In the genomic region with DNA sequence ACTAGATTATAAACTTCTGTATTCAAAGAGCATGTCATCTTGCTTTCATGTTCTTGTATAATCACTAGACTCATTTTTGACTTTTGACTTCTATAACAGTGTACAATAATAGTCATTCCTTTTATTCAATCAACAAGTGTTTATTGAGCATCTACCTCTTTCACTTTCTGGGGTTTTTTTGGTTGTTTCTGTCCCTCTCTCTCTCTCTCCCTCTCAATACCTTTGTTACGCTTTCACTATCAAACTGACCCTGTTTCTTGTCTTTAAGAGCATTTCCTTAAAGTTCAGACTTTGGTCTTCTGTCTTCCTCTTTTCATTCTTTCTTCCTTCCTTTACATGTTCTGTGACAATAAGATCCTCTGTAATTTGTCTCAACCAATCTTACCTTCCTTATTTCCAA, we compare ENCODE assay signal across 23 cellular contexts. TPM values are rescaled to one million over a fixed set of nuclear protein-coding genes. Genes with fewer than 3 reads are reported as not detected.
A peak's percentile ranks its signal among the peaks of the same experiment; 100 is the strongest.
DNase-seq lines count a peak whose midpoint lies in the region; ATAC-seq, FAIRE-seq and TF ChIP-seq lines count a peak whose summit lies in the region.
"Had no signal": no experiment of that assay in that cellular context is flagged by ENCODE, and none has a peak within 500 bp of the region (broad histone marks: within the 10 kb centered on the region; RNA-seq: fewer than 3 reads in every experiment).

No MANE protein-coding gene starts in this region.

- no peak for TF ChIP-seq RAD21 in GM12878 (IDR thresholded peaks at IDR 0.05; ENCODE audit: insufficient read depth, low read depth, low read length)

- TF ChIP-seq CTCF in GM12864 (IDR thresholded peaks at IDR 0.05; ENCODE audit: low read depth, low read length, missing control alignments) (no peak), GM20000 (IDR thresholded peaks at IDR 0.05; ENCODE audit: extremely low read depth, missing control alignments) (no peak), GM12878 (IDR thresholded peaks at IDR 0.05 in 2 of 3, conservative IDR thresholded peaks at IDR 0.05 in 1 of 3; ENCODE audit: control insufficient read depth in 2 of 3, extremely low read depth in 1 of 3, insufficient read depth in 1 of 3, low read depth in 3 of 3, low read length in 3 of 3) (no peak)

- no peak overlapping the region for H3K4me3 ChIP-seq in GM12864 (ENCODE audit: low read depth, low read length)
- no peak overlapping the region for H3K4me3 ChIP-seq in GM12878
- H3K4me3 ChIP-seq: GM23338 had no signal

- no peaks in the 10 kb centered on the region for H3K27me3 ChIP-seq in GM12878 (replicated peaks in 1 of 2; ENCODE audit: control insufficient read depth in 2 of 2, insufficient read depth in 2 of 2, low read length in 1 of 2)

- H4K20me1 ChIP-seq in GM12878 (ENCODE audit: control insufficient read depth, insufficient read depth), result no peaks in the 10 kb centered on the region

- in situ Hi-C loops in GM12878 (cut with MboI), result no loop called here

- no peaks in the 10 kb centered on the region for H3K4me1 ChIP-seq in GM12878 (ENCODE audit: control insufficient read depth, insufficient read depth, low read length)

- RAD21 ChIA-PET in GM12878 (lab: Charles Lee; ENCODE audit: unreplicated experiment), result no interaction called here

- no peak for TF ChIP-seq EP300 in GM12878 (IDR thresholded peaks at IDR 0.05; ENCODE audit: borderline replicate concordance in 1 of 2, control insufficient read depth in 1 of 2, low read depth in 2 of 2, low read length in 2 of 2)

- SMC1A ChIA-PET in GM12878 (lab: Charles Lee; ENCODE audit: uncharacterized antibody, unreplicated experiment), result no interaction called here

- 0% methylated on average over 1 of the region's 1 CpG for WGBS in GM12878 (ENCODE audit: insufficient coverage, insufficient replicate concordance, low lambda C conversion rate, missing lambda C conversion rate)

- H3K36me3 ChIP-seq in GM12878 (ENCODE audit: control insufficient read depth in 2 of 2, insufficient read depth in 2 of 2, low read length in 1 of 2), result no peaks in the 10 kb centered on the region

- no peak for TF ChIP-seq POLR2A in GM12878 (IDR thresholded peaks at IDR 0.05; ENCODE audit: low read depth, low read length)
- TF ChIP-seq POLR2A in erythroblast (IDR thresholded peaks at IDR 0.05; ENCODE audit: low read length), result no peak

- no peak overlapping the region for H3K9ac ChIP-seq in GM12878 (ENCODE audit: control insufficient read depth, insufficient read depth, low read length)

- intact Hi-C loops in GM12878 (cut with micrococcal nuclease; ENCODE audit: unreplicated experiment), result no loop called here

- no peaks in the 10 kb centered on the region for H3K79me2 ChIP-seq in GM12878 (ENCODE audit: control insufficient read depth, insufficient read depth, low read length)

- ATAC-seq in GM12878 (peak; percentile 39; the same call in 2 of the 3 replicates), HG02884 (IDR thresholded peaks at IDR 0.05; ENCODE audit: unreplicated experiment) (no peak)
- ATAC-seq: activated T-helper 17 cell treated with anti-CD3 and anti-CD28 coated beads, Interleukin-2, amount 50 U/mL, for 72 hours; GM23338; sciatic nerve; SK-N-SH treated with all-trans-retinoic acid at 6 μM for 48 hours had no signal

- no peak for FAIRE-seq in GM12878 (lab: Jason Lieb, UNC)
- FAIRE-seq: astrocyte had no signal

- H3K27ac ChIP-seq in GM12878 (ENCODE audit: control insufficient read depth, insufficient read depth), result no peak overlapping the region
- H3K27ac ChIP-seq: C4-2B had no signal

- DNase-seq in GM12864 (ENCODE audit: low read depth) (peak; percentile 7), GM20000 (ENCODE audit: low spot score) (peak; percentile 10), MV-4-11 (lab: John Stamatoyannopoulos, UW) (peak; percentile 9), GM12878 (ENCODE audit: low read depth, low spot score) (no peak), erythroblast (lab: John Stamatoyannopoulos, UW) (no peak), LoVo (ENCODE audit: low spot score) (no peak)
- DNase-seq: activated B cell treated with CpG ODN at 0.5 μM for 24 hours; activated CD4-positive, alpha-beta T cell treated with anti-CD3 and anti-CD28 coated beads, Interleukin-2, amount 50 U/mL, for 4 hours; central memory CD4-positive, alpha-beta T cell; IMR-90; islet precursor cell; NCI-H1694; NCI-H2171; NCI-H510A treated with DMSO at 0.1 percent for 48 hours; RPMI8226; stimulated activated naive CD4-positive, alpha-beta T cell treated with Interleukin-2 at 50 U/mL for 16 hours had no signal

- POLR2A ChIA-PET in GM12878 (lab: Charles Lee), result no interaction called here

- BruUV-seq in GM12878 (replicated peaks; lab: Mats Ljungman, UMichigan), result no TSS peak

- no peaks in the 10 kb centered on the region; the same call in 2 of the 3 replicates for H3K9me3 ChIP-seq in GM12878 (replicated peaks; ENCODE audit: control insufficient read depth, insufficient read depth, low read length)

- peak overlapping the region; percentile 55 for H2AFZ ChIP-seq in GM12878 (ENCODE audit: control insufficient read depth, low read depth, low read length)
- H2AFZ ChIP-seq: GM23338 had no signal

- H3K4me2 ChIP-seq in GM12878 (ENCODE audit: control insufficient read depth, insufficient read depth), result no peak overlapping the region; the same call in 1 of the 2 replicates
- H3K4me2 ChIP-seq: GM23338 had no signal

- CTCF ChIA-PET in GM12878 (lab: Yijun Ruan, JAX), result no interaction called here

TF ChIP-seq in GM12878, 131 proteins besides CTCF, POLR2A, EP300 and RAD21 (continues in another document):
- TF ChIP-seq, protein P1, sequence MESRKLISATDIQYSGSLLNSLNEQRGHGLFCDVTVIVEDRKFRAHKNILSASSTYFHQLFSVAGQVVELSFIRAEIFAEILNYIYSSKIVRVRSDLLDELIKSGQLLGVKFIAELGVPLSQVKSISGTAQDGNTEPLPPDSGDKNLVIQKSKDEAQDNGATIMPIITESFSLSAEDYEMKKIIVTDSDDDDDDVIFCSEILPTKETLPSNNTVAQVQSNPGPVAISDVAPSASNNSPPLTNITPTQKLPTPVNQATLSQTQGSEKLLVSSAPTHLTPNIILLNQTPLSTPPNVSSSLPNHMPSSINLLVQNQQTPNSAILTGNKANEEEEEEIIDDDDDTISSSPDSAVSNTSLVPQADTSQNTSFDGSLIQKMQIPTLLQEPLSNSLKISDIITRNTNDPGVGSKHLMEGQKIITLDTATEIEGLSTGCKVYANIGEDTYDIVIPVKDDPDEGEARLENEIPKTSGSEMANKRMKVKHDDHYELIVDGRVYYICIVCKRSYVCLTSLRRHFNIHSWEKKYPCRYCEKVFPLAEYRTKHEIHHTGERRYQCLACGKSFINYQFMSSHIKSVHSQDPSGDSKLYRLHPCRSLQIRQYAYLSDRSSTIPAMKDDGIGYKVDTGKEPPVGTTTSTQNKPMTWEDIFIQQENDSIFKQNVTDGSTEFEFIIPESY (IDR thresholded peaks at IDR 0.05), result no peak
- TF ChIP-seq MYC (IDR thresholded peaks at IDR 0.05; ENCODE audit: insufficient read depth, insufficient read length, insufficient replicate concordance, low read length, severe bottlenecking) (no peak), TCF12 (IDR thresholded peaks at IDR 0.05; ENCODE audit: low read depth, low read length) (no peak), HDAC6 (IDR thresholded peaks at IDR 0.05; ENCODE audit: unreplicated experiment) (no peak), EZH2 (IDR thresholded peaks at IDR 0.05; ENCODE audit: borderline replicate concordance, control insufficient read depth, low read depth, low read length) (no peak), ZZZ3 (IDR thresholded peaks at IDR 0.05; ENCODE audit: control insufficient read depth, insufficient read length, low read depth) (no peak), NBN (IDR thresholded peaks at IDR 0.05) (no peak), ZNF384 (IDR thresholded peaks at IDR 0.05; ENCODE audit: borderline replicate concordance, low read depth, low read length) (no peak), SREBF1 (IDR thresholded peaks at IDR 0.05; ENCODE audit: low read length) (no peak)

RNA-seq across cellular contexts. Expression of gene GPR137C, which starts 49.5 kb away (rescaled TPM):
- total RNA-seq in GM12878 (2013; cell fraction: nucleolus; rRNA removed), result 0.22 and 0.29 TPM in 2 replicates
- 0.11 and 0.33 TPM in 2 replicates for total RNA-seq in GM12878 (2014; rRNA removed)
- 0.18 and 0.32 TPM in 2 replicates for total RNA-seq in GM12878 (2014; rRNA removed; fragmentation: Illumina TruSeq; extraction: Trizol)
- total RNA-seq in GM12878 (2021), result 0.24 and 0.72 TPM in 2 replicates
- 0.25 TPM for polyA plus RNA-seq in GM12878 (2011; ENCODE audit: low read depth)
- 0.26 and 0.37 TPM in 2 replicates for polyA plus RNA-seq in GM12878 (2011; rRNA removed)
- 0.03 and 0.05 TPM in 2 replicates for polyA plus RNA-seq in GM12878 (2011; cell fraction: cytosol; rRNA removed)
- polyA plus RNA-seq in GM12878 (2011; cell fraction: nucleus; rRNA removed), result 0.55 and 0.88 TPM in 2 replicates
- polyA plus RNA-seq in GM12878 (2012), result 0.31 and 0.45 TPM in 2 replicates
- 0.28 and 0.84 TPM in 2 replicates for polyA plus RNA-seq in GM12878 (2014; fragmentation: Illumina TruSeq; extraction: Trizol)
- under 1 TPM; 0.03 to 0.05 TPM for polyA plus RNA-seq in GM12878 (2014; fragmentation: Nextera tagmentation; extraction: Ambion mirVana)
- 0.16 and 0.29 TPM in 2 replicates for polyA plus RNA-seq in GM12878 (2014; rRNA removed)
- polyA plus RNA-seq in GM12878 (2016; fragmentation: Nextera tagmentation; extraction: Ambion mirVana), result under 1 TPM; 0.10 to 0.35 TPM
- 0.36 and 0.73 TPM in 2 replicates for polyA minus RNA-seq in GM12878 (2011; rRNA and poly(A)+ RNA removed)
- polyA minus RNA-seq in GM12878 (2011; cell fraction: cytosol; rRNA and poly(A)+ RNA removed), result not detected in 2 replicates
- polyA minus RNA-seq in GM12878 (2011; cell fraction: nucleus; rRNA and poly(A)+ RNA removed), result 0.60 and 1.1 TPM in 2 replicates

RNA-seq across cellular contexts. Expression of gene TXNDC16, which starts 49.8 kb away (rescaled TPM):
- total RNA-seq in GM12878 (2013; cell fraction: nucleolus; rRNA removed), result 10.0 and 10.6 TPM in 2 replicates
- total RNA-seq in GM12878 (2014; rRNA removed), result 3.9 and 4.4 TPM in 2 replicates
- 6.7 TPM in 2 replicates for total RNA-seq in GM12878 (2014; rRNA removed; fragmentation: Illumina TruSeq; extraction: Trizol)
- total RNA-seq in GM12878 (2021), result 6.6 and 7.9 TPM in 2 replicates
- polyA plus RNA-seq in GM12878 (2011; ENCODE audit: low read depth), result 1.4 TPM
- polyA plus RNA-seq in GM12878 (2011; rRNA removed), result 6.9 and 10.8 TPM in 2 replicates
- polyA plus RNA-seq in GM12878 (2011; cell fraction: cytosol; rRNA removed), result 2.2 and 2.4 TPM in 2 replicates
- polyA plus RNA-seq in GM12878 (2011; cell fraction: nucleus; rRNA removed), result 4.2 and 4.7 TPM in 2 replicates
- 3.1 and 4.0 TPM in 2 replicates for polyA plus RNA-seq in GM12878 (2012)
- 5.5 and 7.9 TPM in 2 replicates for polyA plus RNA-seq in GM12878 (2014; fragmentation: Illumina TruSeq; extraction: Trizol)
- polyA plus RNA-seq in GM12878 (2014; fragmentation: Nextera tagmentation; extraction: Ambion mirVana), result 1 to 10 TPM; 1.2 to 1.6 TPM
- 3.3 and 3.5 TPM in 2 replicates for polyA plus RNA-seq in GM12878 (2014; rRNA removed)
- polyA plus RNA-seq in GM12878 (2016; fragmentation: Nextera tagmentation; extraction: Ambion mirVana), result 1 to 10 TPM; 5.5 to 7.1 TPM
- 4.2 and 5.0 TPM in 2 replicates for polyA minus RNA-seq in GM12878 (2011; rRNA and poly(A)+ RNA removed)
- 1.8 and 3.6 TPM in 2 replicates for polyA minus RNA-seq in GM12878 (2011; cell fraction: cytosol; rRNA and poly(A)+ RNA removed)
- polyA minus RNA-seq in GM12878 (2011; cell fraction: nucleus; rRNA and poly(A)+ RNA removed), result 6.9 and 14.6 TPM in 2 replicates

Comparison
In these comparisons a context has a peak if more than half of its experiments do, and no peak if none do; other contexts are left out.
1. DNase-seq: peak in GM12864 (single experiment), GM20000 (single experiment) and MV-4-11 (single experiment); none in GM12878 (single experiment), erythroblast (0 of 2) and LoVo (single experiment).